8 cellular contexts compared by ENCODE assay signal in genomic region chr12:55717397-55718007, GRCh38.
DNase-seq lines count a peak whose midpoint lies in the region; ATAC-seq lines count a peak whose summit lies in the region.

No MANE protein-coding gene starts in this region.

- H3K27me3 ChIP-seq in iPS-18a (ENCODE audit: control insufficient read depth, insufficient read depth, low read length) = no peaks in the 10 kb centered on the region

- peak overlapping the region; percentile 91 for H3K4me3 ChIP-seq in iPS-18a (ENCODE audit: low read length)

- DNase-seq in stimulated activated CD4-positive, alpha-beta T cell treated with anti-CD3 and anti-CD28 coated beads, Interleukin-15, amount 100 ng/mL, for 24 hours = peak; percentile 42
- DNase-seq in stimulated activated CD4-positive, alpha-beta T cell treated with anti-CD3 and anti-CD28 coated beads, Interleukin-12 subunit alpha, Interleukin-12 subunit beta, amount 100 ng/mL, for 4 hours = no peak
- DNase-seq in activated T-cell treated with anti-CD3 and anti-CD28 coated beads, Interleukin-2, amount 50 U/mL, for 48 hours = peak; percentile 51 to 61
- no peak for DNase-seq in stimulated activated naive CD8-positive, alpha-beta T cell treated with anti-CD3 and anti-CD28 coated beads, Interleukin-15, Interleukin-2, amounts not matched to agents 100 U/mL and 50 U/mL, for 24 hours

- ATAC-seq in stimulated activated naive CD8-positive, alpha-beta T cell treated with anti-CD3 and anti-CD28 coated beads, Interleukin-15, Interleukin-2, amounts not matched to agents 100 U/mL and 50 U/mL, for 24 hours = peak; percentile 56
- ATAC-seq in HG02610 (IDR thresholded peaks at IDR 0.05; ENCODE audit: unreplicated experiment) (no peak), GM19324 (IDR thresholded peaks at IDR 0.05; ENCODE audit: low FRiP score, unreplicated experiment) (no peak), GM19467 (IDR thresholded peaks at IDR 0.05; ENCODE audit: unreplicated experiment) (no peak)

- peak overlapping the region; percentile 6 for H3K9ac ChIP-seq in iPS-18a (ENCODE audit: low read length)

- H3K27ac ChIP-seq in iPS-18a (ENCODE audit: low read length) = peak overlapping the region; percentile 1

- no peaks in the 10 kb centered on the region for H3K36me3 ChIP-seq in iPS-18a (ENCODE audit: control insufficient read depth, low read depth, low read length)

- H3K9me3 ChIP-seq in iPS-18a (ENCODE audit: control insufficient read depth, low read depth, low read length) = no peaks in the 10 kb centered on the region

- H3K4me1 ChIP-seq in iPS-18a (ENCODE audit: control insufficient read depth, low read depth, low read length) = peaks cover 25% of the 10 kb centered on the region

Comparison
In these comparisons a context has a peak if more than half of its experiments do, and no peak if none do; other contexts are left out.
1. DNase-seq: peak in stimulated activated CD4-positive, alpha-beta T cell treated with anti-CD3 and anti-CD28 coated beads, Interleukin-15, amount 100 ng/mL, for 24 hours (single experiment) and activated T-cell treated with anti-CD3 and anti-CD28 coated beads, Interleukin-2, amount 50 U/mL, for 48 hours (2 of 2); none in stimulated activated CD4-positive, alpha-beta T cell treated with anti-CD3 and anti-CD28 coated beads, Interleukin-12 subunit alpha, Interleukin-12 subunit beta, amount 100 ng/mL, for 4 hours (single experiment) and stimulated activated naive CD8-positive, alpha-beta T cell treated with anti-CD3 and anti-CD28 coated beads, Interleukin-15, Interleukin-2, amounts not matched to agents 100 U/mL and 50 U/mL, for 24 hours (single experiment).